In the genomic region with DNA sequence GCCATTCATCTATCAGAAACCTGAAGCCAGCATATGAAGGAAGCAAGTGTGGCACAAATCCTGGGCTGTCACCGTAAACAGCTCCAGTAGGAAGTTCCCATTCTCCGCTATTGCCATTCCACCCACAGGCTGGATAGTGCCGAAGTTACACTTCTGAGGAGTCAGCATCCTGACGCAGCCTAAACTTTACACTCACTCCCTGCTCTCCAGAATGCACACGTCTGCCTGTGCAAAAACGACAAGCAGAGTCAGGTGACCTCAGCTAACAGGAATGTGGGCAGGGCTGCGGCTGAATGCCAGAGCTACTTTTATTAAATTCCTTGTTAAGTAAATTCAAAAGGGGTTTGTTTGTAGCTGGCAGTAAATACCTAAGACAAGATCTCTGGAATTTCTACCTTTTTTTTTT, we compare ENCODE assay signal across 9 cellular contexts. TPM values are rescaled to one million over a fixed set of nuclear protein-coding genes. Genes with fewer than 3 reads are reported as not detected.
DNase-seq lines count a peak whose midpoint lies in the region; ATAC-seq, FAIRE-seq and TF ChIP-seq lines count a peak whose summit lies in the region.
"Had no signal": no experiment of that assay in that cellular context is flagged by ENCODE, and none has a peak within 500 bp of the region (broad histone marks: within the 10 kb centered on the region; RNA-seq: fewer than 3 reads in every experiment).

No MANE protein-coding gene starts in this region.

- ATAC-seq in lung (ENCODE audit: insufficient read depth, low FRiP score) (peak; percentile 90), GM21529 (IDR thresholded peaks at IDR 0.05; ENCODE audit: unreplicated experiment) (no peak)

- H3K27ac ChIP-seq in coronary artery, result peak overlapping the region in 1 of 2 donors; percentile 40
- H3K27ac ChIP-seq in lung (ENCODE audit: low read depth in 1 of 2, low read length in 1 of 2), result peak overlapping the region; percentile 1 to 83
- H3K27ac ChIP-seq: neutrophil had no signal

- DNase-seq in ACHN, result peak; percentile 94
- DNase-seq in HuH-7 (ENCODE audit: low spot score), result peak; percentile 76
- peak; percentile 64 for DNase-seq in coronary artery (ENCODE audit: low spot score)
- peak; percentile 89 for DNase-seq in lung (ENCODE audit: low spot score)
- no peak for DNase-seq in NCI-H2171 (lab: John Stamatoyannopoulos, UW)
- DNase-seq in GM12892 (ENCODE audit: insufficient read length), result no peak
- no peak for DNase-seq in NCI-H526 (lab: John Stamatoyannopoulos, UW)

- H3K9me3 ChIP-seq in lung (ENCODE audit: control insufficient read depth in 2 of 2, insufficient read depth in 1 of 2, low read length in 1 of 2), result peaks cover 0 to 2% of the 10 kb centered on the region in 2 donors
- H3K9me3 ChIP-seq: neutrophil had no signal

- H3K36me3 ChIP-seq in lung (ENCODE audit: control insufficient read depth in 2 of 2, insufficient read depth in 2 of 2, low read length in 2 of 2), result peaks cover 14 to 21% of the 10 kb centered on the region in 2 donors

- TF ChIP-seq CTCF in coronary artery (IDR thresholded peaks at IDR 0.05) (no peak), lung (IDR thresholded peaks at IDR 0.05; ENCODE audit: control extremely low read depth, extremely low read depth) (no peak)

- H3K4me3 ChIP-seq in coronary artery (no peak overlapping the region), lung (no peak overlapping the region)

- H3K27me3 ChIP-seq in lung (ENCODE audit: control insufficient read depth, insufficient read depth), result no peaks in the 10 kb centered on the region
- H3K27me3 ChIP-seq: neutrophil had no signal

- in situ Hi-C loops in ACHN (cut with HindIII; ENCODE audit: low pct_ligation_motif_present, low pct_unique_long_range_greater_than_20kb, low sequenced_read_pairs), result no loop called here

- no peak for FAIRE-seq in GM12892 (lab: Jason Lieb, UNC)

- WGBS in lung, 2 donors, result 42 to 73% methylated on average over 7 of the region's 7 CpGs

- TF ChIP-seq POLR2A in GM12892 (IDR thresholded peaks at IDR 0.05; ENCODE audit: low read depth, low read length), result no peak

- H3K4me1 ChIP-seq in lung (ENCODE audit: control insufficient read depth in 2 of 2, insufficient read depth in 2 of 2, low read length in 2 of 2), result peaks cover 0 to 5% of the 10 kb centered on the region in 2 donors

RNA-seq across cellular contexts. Expression of gene NFRKB, which starts 33.7 kb away (rescaled TPM):
- 10 to 100 TPM; 23.2 to 31.9 TPM for total RNA-seq in lung
- 10 to 100 TPM in 1 of 2 donors, 1 to 10 TPM in 1; 8.1 to 11.9 TPM for polyA plus RNA-seq in lung
- polyA plus RNA-seq in GM12892 (2012; ENCODE audit: missing spikeins), result 11.6 TPM

RNA-seq across cellular contexts. Expression of gene TMEM45B, which starts 46.1 kb away (rescaled TPM):
- 10 to 100 TPM; 11.6 to 20.5 TPM for total RNA-seq in lung
- 10 to 100 TPM; 15.0 to 17.0 TPM for polyA plus RNA-seq in lung
- not detected for polyA plus RNA-seq in GM12892 (2012; ENCODE audit: missing spikeins)

Comparison
In these comparisons a context has a peak if more than half of its experiments do, and no peak if none do; other contexts are left out.
1. DNase-seq: peak in ACHN (single experiment), HuH-7 (single experiment), coronary artery (single experiment) and lung (single experiment); none in NCI-H2171 (single experiment), GM12892 (single experiment) and NCI-H526 (0 of 2).